In the genomic region with DNA sequence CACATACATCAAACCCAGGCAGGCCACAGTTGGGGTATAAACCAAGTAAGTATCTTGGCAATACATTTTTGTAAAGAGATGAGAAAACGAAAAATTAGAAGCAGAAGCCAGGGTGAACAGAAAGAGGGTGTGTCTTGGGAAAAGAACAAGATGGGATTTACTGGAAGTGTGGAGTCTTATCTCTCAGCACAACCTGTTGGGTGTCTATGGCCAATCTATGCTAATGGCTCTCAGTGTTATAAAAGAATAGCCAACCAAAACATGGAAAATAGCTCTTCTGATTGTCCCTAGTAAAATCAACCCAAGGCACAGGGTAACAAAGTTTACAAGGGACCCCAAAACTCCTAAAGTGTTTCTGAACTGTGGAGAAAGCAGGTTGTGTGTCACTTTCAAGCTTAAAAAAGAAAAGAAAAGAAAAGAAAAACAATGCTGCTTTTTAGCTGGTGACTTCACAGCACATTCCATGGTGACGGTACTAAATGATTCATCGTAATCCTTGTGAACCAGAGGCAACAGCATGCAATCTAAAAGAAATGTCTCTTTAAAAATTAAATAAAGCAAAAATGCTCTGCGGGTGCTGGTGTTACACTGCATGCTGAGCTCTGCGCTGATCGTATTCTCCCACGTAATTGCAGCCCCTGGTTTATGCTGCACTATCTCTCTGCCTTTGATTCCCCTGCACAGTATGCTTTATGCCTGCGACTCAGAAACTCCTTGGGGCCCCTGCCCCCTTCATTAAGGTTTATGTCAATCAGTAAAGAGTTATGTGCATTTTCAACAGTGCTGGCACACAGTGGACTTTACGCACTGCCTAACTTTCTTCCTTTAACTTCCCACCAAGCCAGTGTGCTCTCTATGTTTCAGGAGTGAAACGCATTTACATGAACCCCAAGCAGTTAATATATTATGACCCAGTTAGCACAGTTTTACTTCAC, we compare ENCODE assay signal across 12 cellular contexts.
DNase-seq lines count a peak whose midpoint lies in the region; ATAC-seq, FAIRE-seq and TF ChIP-seq lines count a peak whose summit lies in the region.
"Had no signal": no experiment of that assay in that cellular context is flagged by ENCODE, and none has a peak within 500 bp of the region (broad histone marks: within the 10 kb centered on the region; RNA-seq: fewer than 3 reads in every experiment).

No MANE protein-coding gene starts in this region.

- H3K4me3 ChIP-seq in AG10803 (ENCODE audit: low read length) (peak overlapping the region; percentile 46), PC-3 (ENCODE audit: low read length) (peak overlapping the region; percentile 44; the same call in 1 of the 2 replicates), dorsolateral prefrontal cortex (peak overlapping the region in 42 of 59 donors; percentile 1 to 46 (median 23)), neural cell (ENCODE audit: low read length) (peak overlapping the region; percentile 28), kidney (ENCODE audit: low read length in 2 of 2) (no peak overlapping the region)

- H2AFZ ChIP-seq in PC-3 (ENCODE audit: low read length) (peak overlapping the region; percentile 73), neural cell (ENCODE audit: low read depth, low read length) (no peak overlapping the region)

- H3F3A ChIP-seq in PC-3 (ENCODE audit: low read length, unreplicated experiment) (no peaks in the 10 kb centered on the region), neural cell (ENCODE audit: insufficient read depth, low read length, poor library complexity, severe bottlenecking) (no peaks in the 10 kb centered on the region)

- no peak overlapping the region for H3K9ac ChIP-seq in PC-3 (ENCODE audit: low read length)
- no peak overlapping the region for H3K9ac ChIP-seq in neural cell (ENCODE audit: low read length)
- H3K9ac ChIP-seq in kidney (ENCODE audit: low read length in 2 of 2), result no peak overlapping the region

- peak; percentile 84 for ATAC-seq in PC-3
- ATAC-seq in GM18907 (IDR thresholded peaks at IDR 0.05; ENCODE audit: unreplicated experiment), result no peak

- H3K9me2 ChIP-seq in PC-3 (replicated peaks; ENCODE audit: low read length), result no peaks in the 10 kb centered on the region
- H3K9me2 ChIP-seq in neural cell (ENCODE audit: insufficient read depth, low read length), result no peaks in the 10 kb centered on the region

- peak overlapping the region; percentile 53 for H3K27ac ChIP-seq in PC-3 (ENCODE audit: low read length)
- peak overlapping the region in 57 of 59 donors; percentile 8 to 90 (median 71) for H3K27ac ChIP-seq in dorsolateral prefrontal cortex
- no peak overlapping the region for H3K27ac ChIP-seq in neural cell (ENCODE audit: low read length)
- H3K27ac ChIP-seq in kidney (ENCODE audit: low read depth in 2 of 2, low read length in 2 of 2), result no peak overlapping the region

- H3K36me3 ChIP-seq in PC-3 (ENCODE audit: low read depth, low read length), result no peaks in the 10 kb centered on the region
- no peaks in the 10 kb centered on the region for H3K36me3 ChIP-seq in neural cell (ENCODE audit: insufficient read depth, low read length)
- no peaks in the 10 kb centered on the region for H3K36me3 ChIP-seq in kidney (ENCODE audit: control insufficient read depth in 1 of 2, insufficient read depth in 2 of 2, low read length in 2 of 2)

- CTCF ChIA-PET in PC-3 (lab: Charles Lee), result interaction anchor here (1.0 kb wide), 1 partner anchor 65 kb away, joined by 3 read pairs; no protein-coding TSS in a partner anchor

- H3K79me2 ChIP-seq in PC-3 (ENCODE audit: low read length) (no peaks in the 10 kb centered on the region), neural cell (replicated peaks; ENCODE audit: insufficient read depth, low read length) (no peaks in the 10 kb centered on the region)

- no TSS peak for BruUV-seq in PC-3 (replicated peaks; lab: Mats Ljungman, UMichigan)

- no peak for TF ChIP-seq EP300 in neural cell (conservative IDR thresholded peaks at IDR 0.05; ENCODE audit: poor library complexity, severe bottlenecking)

- H4K20me1 ChIP-seq in PC-3 (ENCODE audit: low read length) (no peaks in the 10 kb centered on the region), neural cell (ENCODE audit: insufficient read depth) (no peaks in the 10 kb centered on the region)

- no peak for TF ChIP-seq RAD21 in neural cell (conservative IDR thresholded peaks at IDR 0.05)

- FAIRE-seq in kidney (lab: Jason Lieb, UNC), result no peak
- FAIRE-seq: colon had no signal

- H3K4me1 ChIP-seq in PC-3 (ENCODE audit: insufficient read depth, low read length) (peaks cover 17% of the 10 kb centered on the region), kidney (ENCODE audit: control insufficient read depth in 1 of 2, insufficient read depth in 1 of 2, low read depth in 1 of 2, low read length in 2 of 2) (no peaks in the 10 kb centered on the region)

- intact Hi-C loops in PC-3 (cut with micrococcal nuclease) (loop anchor here (2.0 kb wide), 1 partner anchor 179 kb away; no protein-coding TSS in a partner anchor), dorsolateral prefrontal cortex (cut with DNase I) (loop anchor here (5.0 to 10.0 kb wide), 4 partner anchors 95 to 265 kb away; no protein-coding TSS in a partner anchor), kidney (cut with DNase I) (no loop called here)

- no peak for TF ChIP-seq CTCF in AG10803 (conservative IDR thresholded peaks at IDR 0.05; ENCODE audit: low read length)
- TF ChIP-seq CTCF in PC-3 (conservative IDR thresholded peaks at IDR 0.05; ENCODE audit: low read depth, low read length), result no peak
- TF ChIP-seq CTCF in dorsolateral prefrontal cortex (IDR thresholded peaks at IDR 0.05 in 54 of 56, conservative IDR thresholded peaks at IDR 0.05 in 2 of 56; ENCODE audit: low read depth in 1 of 56, partially characterized antibody in 56 of 56), result no peak
- no peak for TF ChIP-seq CTCF in neural cell (IDR thresholded peaks at IDR 0.05; ENCODE audit: poor library complexity, severe bottlenecking)
- TF ChIP-seq CTCF in kidney (IDR thresholded peaks at IDR 0.05; ENCODE audit: borderline replicate concordance, extremely low read depth, insufficient read depth), result no peak

- no peaks in the 10 kb centered on the region for H3K9me3 ChIP-seq in PC-3 (ENCODE audit: low read length)
- no peaks in the 10 kb centered on the region for H3K9me3 ChIP-seq in neural cell (ENCODE audit: low read length)
- H3K9me3 ChIP-seq in kidney (ENCODE audit: control insufficient read depth in 1 of 2, low read length in 2 of 2), result no peaks in the 10 kb centered on the region

- H3K4me2 ChIP-seq in PC-3 (ENCODE audit: low read length), result peak overlapping the region; percentile 76
- H3K4me2 ChIP-seq in neural cell (ENCODE audit: low read length), result peak overlapping the region; percentile 7

- DNase-seq in AG10803 (ENCODE audit: low read depth) (peak; percentile 80), PC-3 (peak; percentile 67), dorsolateral prefrontal cortex (no peak), kidney (no peak), T-helper 9 cell (no peak), ecto neural progenitor cell (ENCODE audit: low spot score) (no peak)
- DNase-seq: Calu3, NCI-H187, SHP77 treated with DMSO at 0.1 percent for 48 hours had no signal

- H3K27me3 ChIP-seq in PC-3 (ENCODE audit: low read length), result no peaks in the 10 kb centered on the region
- no peaks in the 10 kb centered on the region for H3K27me3 ChIP-seq in dorsolateral prefrontal cortex
- H3K27me3 ChIP-seq in neural cell (ENCODE audit: insufficient read depth, low read depth, low read length), result no peaks in the 10 kb centered on the region

- POLR2A ChIA-PET in PC-3 (lab: Charles Lee; ENCODE audit: unreplicated experiment), result interaction anchor here (0.6 kb wide), 1 partner anchor 182 kb away, joined by 6 read pairs; no protein-coding TSS in a partner anchor

TF ChIP-seq in neural cell, 6 proteins besides CTCF, POLR2A, EP300 and RAD21:
- TF ChIP-seq SMC3 (conservative IDR thresholded peaks at IDR 0.05; ENCODE audit: poor library complexity) (no peak), EZH2 (IDR thresholded peaks at IDR 0.05; ENCODE audit: borderline replicate concordance, insufficient read depth, low read length, poor library complexity, severe bottlenecking) (no peak), POLR2AphosphoS5 (IDR thresholded peaks at IDR 0.05) (no peak), MXI1 (conservative IDR thresholded peaks at IDR 0.05; ENCODE audit: poor library complexity, severe bottlenecking) (no peak), TAF1 (IDR thresholded peaks at IDR 0.05; ENCODE audit: low read depth) (no peak)
- TF ChIP-seq, protein P1, sequence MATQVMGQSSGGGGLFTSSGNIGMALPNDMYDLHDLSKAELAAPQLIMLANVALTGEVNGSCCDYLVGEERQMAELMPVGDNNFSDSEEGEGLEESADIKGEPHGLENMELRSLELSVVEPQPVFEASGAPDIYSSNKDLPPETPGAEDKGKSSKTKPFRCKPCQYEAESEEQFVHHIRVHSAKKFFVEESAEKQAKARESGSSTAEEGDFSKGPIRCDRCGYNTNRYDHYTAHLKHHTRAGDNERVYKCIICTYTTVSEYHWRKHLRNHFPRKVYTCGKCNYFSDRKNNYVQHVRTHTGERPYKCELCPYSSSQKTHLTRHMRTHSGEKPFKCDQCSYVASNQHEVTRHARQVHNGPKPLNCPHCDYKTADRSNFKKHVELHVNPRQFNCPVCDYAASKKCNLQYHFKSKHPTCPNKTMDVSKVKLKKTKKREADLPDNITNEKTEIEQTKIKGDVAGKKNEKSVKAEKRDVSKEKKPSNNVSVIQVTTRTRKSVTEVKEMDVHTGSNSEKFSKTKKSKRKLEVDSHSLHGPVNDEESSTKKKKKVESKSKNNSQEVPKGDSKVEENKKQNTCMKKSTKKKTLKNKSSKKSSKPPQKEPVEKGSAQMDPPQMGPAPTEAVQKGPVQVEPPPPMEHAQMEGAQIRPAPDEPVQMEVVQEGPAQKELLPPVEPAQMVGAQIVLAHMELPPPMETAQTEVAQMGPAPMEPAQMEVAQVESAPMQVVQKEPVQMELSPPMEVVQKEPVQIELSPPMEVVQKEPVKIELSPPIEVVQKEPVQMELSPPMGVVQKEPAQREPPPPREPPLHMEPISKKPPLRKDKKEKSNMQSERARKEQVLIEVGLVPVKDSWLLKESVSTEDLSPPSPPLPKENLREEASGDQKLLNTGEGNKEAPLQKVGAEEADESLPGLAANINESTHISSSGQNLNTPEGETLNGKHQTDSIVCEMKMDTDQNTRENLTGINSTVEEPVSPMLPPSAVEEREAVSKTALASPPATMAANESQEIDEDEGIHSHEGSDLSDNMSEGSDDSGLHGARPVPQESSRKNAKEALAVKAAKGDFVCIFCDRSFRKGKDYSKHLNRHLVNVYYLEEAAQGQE (IDR thresholded peaks at IDR 0.05; ENCODE audit: borderline replicate concordance), result no peak
TF ChIP-seq in neural cell: peak in this region for 0.

Comparison
In these comparisons a context has a peak if more than half of its experiments do, and no peak if none do; other contexts are left out.
1. DNase-seq: peak in AG10803 (single experiment) and PC-3 (single experiment); none in dorsolateral prefrontal cortex (0 of 10), kidney (single experiment), T-helper 9 cell (single experiment) and ecto neural progenitor cell (single experiment).
2. H3K4me3 ChIP-seq: peak in AG10803 (single experiment), PC-3 (single experiment), dorsolateral prefrontal cortex (42 of 59) and neural cell (single experiment); none in kidney (0 of 2).
3. H3K27ac ChIP-seq: peak in PC-3 (single experiment) and dorsolateral prefrontal cortex (57 of 59); none in neural cell (single experiment) and kidney (0 of 2).